ENCODE assay signal across 8 cellular contexts in the genomic region with DNA sequence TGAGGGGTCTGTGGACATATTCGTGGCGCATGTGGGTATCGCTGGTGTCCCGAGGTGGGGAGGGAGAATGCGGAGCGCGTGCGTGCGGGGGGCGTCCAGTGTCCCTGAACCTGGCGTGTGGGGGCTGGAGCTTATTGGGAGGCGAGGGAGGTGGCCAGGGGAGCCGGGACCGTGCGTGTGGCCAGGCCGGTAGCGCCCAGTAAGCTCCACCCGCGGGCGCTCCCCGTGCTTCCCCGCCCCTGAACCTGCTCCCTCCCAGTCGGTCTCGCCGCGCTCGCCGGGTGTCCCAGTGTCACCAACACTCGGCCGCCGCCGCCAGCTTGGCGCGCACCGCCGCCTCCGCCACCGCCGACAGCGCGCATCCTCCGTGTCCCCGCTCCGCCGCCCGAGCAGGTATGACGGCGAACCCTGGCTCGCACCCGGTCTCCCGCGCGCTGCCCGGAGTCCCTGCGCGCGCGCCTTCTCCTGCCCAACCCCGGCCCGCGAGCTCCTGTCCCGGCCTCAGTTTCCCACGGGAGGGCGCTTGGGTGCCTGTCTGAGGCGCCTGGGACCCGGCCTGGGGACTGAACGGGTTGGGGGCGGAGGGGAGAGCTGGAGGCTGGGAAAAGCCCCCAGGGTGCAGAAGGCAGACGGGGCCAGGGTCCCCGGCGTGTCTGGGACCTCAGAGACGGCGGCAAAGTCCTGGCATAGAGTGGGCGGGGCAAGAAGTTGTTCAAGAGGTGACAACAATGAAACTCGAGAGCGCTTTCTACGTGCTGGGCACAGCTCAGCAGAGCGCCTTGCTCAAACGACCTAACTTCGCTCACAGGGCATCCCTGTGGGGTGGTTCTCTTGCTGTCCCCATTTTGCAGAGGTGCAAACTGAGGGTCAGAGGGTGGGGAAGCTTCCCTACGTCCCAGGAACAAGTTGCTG. TPM values are rescaled to one million over a fixed set of nuclear protein-coding genes. Genes with fewer than 3 reads are reported as not detected.
DNase-seq lines count a peak whose midpoint lies in the region; ATAC-seq, FAIRE-seq and TF ChIP-seq lines count a peak whose summit lies in the region.

A gene with protein sequence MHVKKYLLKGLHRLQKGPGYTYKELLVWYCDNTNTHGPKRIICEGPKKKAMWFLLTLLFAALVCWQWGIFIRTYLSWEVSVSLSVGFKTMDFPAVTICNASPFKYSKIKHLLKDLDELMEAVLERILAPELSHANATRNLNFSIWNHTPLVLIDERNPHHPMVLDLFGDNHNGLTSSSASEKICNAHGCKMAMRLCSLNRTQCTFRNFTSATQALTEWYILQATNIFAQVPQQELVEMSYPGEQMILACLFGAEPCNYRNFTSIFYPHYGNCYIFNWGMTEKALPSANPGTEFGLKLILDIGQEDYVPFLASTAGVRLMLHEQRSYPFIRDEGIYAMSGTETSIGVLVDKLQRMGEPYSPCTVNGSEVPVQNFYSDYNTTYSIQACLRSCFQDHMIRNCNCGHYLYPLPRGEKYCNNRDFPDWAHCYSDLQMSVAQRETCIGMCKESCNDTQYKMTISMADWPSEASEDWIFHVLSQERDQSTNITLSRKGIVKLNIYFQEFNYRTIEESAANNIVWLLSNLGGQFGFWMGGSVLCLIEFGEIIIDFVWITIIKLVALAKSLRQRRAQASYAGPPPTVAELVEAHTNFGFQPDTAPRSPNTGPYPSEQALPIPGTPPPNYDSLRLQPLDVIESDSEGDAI (plus strand): TSS at position 258 of the 912 bp plus-strand sequence. CDS start 46,298 bp downstream, outside the sequence.

- H3K4me1 Mint-ChIP-seq in effector memory CD8-positive, alpha-beta T cell (ENCODE audit: low read depth in 2 of 2), result peaks cover 5 to 6% of the 10 kb centered on the region in 2 donors

- CTCF ChIA-PET in GM10248 (lab: Yijun Ruan, JAX), result interaction anchor here (1.5 to 1.9 kb wide), 3 partner anchors 9 to 133 kb away, joined by 4 to 7 read pairs (median 5); no protein-coding TSS in a partner anchor

- peaks cover 0 to 3% (median 1%) of the 10 kb centered on the region in 4 donors for H3K27me3 ChIP-seq in pancreas

- 2 to 4% methylated on average over 58 to 81 of the region's 81 CpGs for WGBS in pancreas, 2 donors

- H3K27ac Mint-ChIP-seq in effector memory CD8-positive, alpha-beta T cell, result no peak within 1 kb of the TSS

- TF ChIP-seq CTCF in GM10248 (IDR thresholded peaks at IDR 0.05; ENCODE audit: control extremely low read depth, extremely low read depth, low read depth, missing control alignments) (no peak), pancreas (IDR thresholded peaks at IDR 0.05) (no peak)

- POLR2A ChIA-PET in GM10248 (lab: Yijun Ruan, JAX), result no interaction called here

- H3K36me3 ChIP-seq in pancreas, result no peaks in the 10 kb centered on the region

- no peaks in the 10 kb centered on the region for H3K9me3 Mint-ChIP-seq in effector memory CD8-positive, alpha-beta T cell

- peak within 1 kb of the TSS in 3 of 4 donors; percentile 18 to 50 (median 21) for H3K4me3 ChIP-seq in pancreas

- intact Hi-C loops in pancreas (cut with DNase I), result no loop called here

- H3K27me3 Mint-ChIP-seq in effector memory CD8-positive, alpha-beta T cell, result peaks cover 23 to 57% of the 10 kb centered on the region in 2 donors

- H3K4me1 ChIP-seq in pancreas, result no peaks in the 10 kb centered on the region

- no peak for ATAC-seq in effector memory CD8-positive, alpha-beta T cell (replicated peaks)
- ATAC-seq in pancreas (peak; percentile 60 to 86 (median 68)), HG03097 (IDR thresholded peaks at IDR 0.05; ENCODE audit: low FRiP score, unreplicated experiment) (no peak)

- FAIRE-seq in pancreas (lab: Jason Lieb, UNC), result no peak

- H3K9me3 ChIP-seq in pancreas, result no peaks in the 10 kb centered on the region

- no peaks in the 10 kb centered on the region for H3K36me3 Mint-ChIP-seq in effector memory CD8-positive, alpha-beta T cell (ENCODE audit: insufficient read depth)

- no peak within 1 kb of the TSS for H3K27ac ChIP-seq in pancreas

- H3K4me3 Mint-ChIP-seq in effector memory CD8-positive, alpha-beta T cell, result peak within 1 kb of the TSS; percentile 2 to 6

- peak; percentile 35 for DNase-seq in GM10248 (ENCODE audit: extremely low spot score)
- DNase-seq in NCI-H1105 treated with DMSO at 0.1 percent for 48 hours (lab: John Stamatoyannopoulos, UW), result peak; percentile 16
- DNase-seq in effector memory CD8-positive, alpha-beta T cell, result no peak
- peak in 5 of 6 donors; percentile 13 to 77 (median 34) for DNase-seq in pancreas
- no peak for DNase-seq in Kasumi-1 (lab: John Stamatoyannopoulos, UW)
- DNase-seq in SK-N-DZ (ENCODE audit: low spot score), result no peak
- no peak for DNase-seq in activated CD4-positive, CD25-positive, alpha-beta regulatory T cell treated with anti-CD3 and anti-CD28 coated beads, Interleukin-2, amount 50 U/mL, for 72 hours

RNA-seq across cellular contexts. Expression of the gene that starts here (rescaled TPM):
- total RNA-seq in pancreas, result 1 to 10 TPM in 2 of 6 donors, under 1 TPM in 4; 0.47 to 2.0 (median 0.76) TPM
- 1 to 10 TPM; 1.2 to 2.3 TPM for polyA plus RNA-seq in pancreas
- polyA plus RNA-seq in SK-N-DZ (2014; cell fraction: cytosol; rRNA removed), result not detected in 2 replicates
- not detected in 2 replicates for polyA plus RNA-seq in SK-N-DZ (2014; cell fraction: nucleus; rRNA removed)

Comparison
In these comparisons a context has a peak if more than half of its experiments do, and no peak if none do; other contexts are left out.
1. DNase-seq: peak in GM10248 (single experiment), NCI-H1105 treated with DMSO at 0.1 percent for 48 hours (single experiment) and pancreas (5 of 6); none in effector memory CD8-positive, alpha-beta T cell (0 of 3), Kasumi-1 (0 of 2), SK-N-DZ (single experiment) and activated CD4-positive, CD25-positive, alpha-beta regulatory T cell treated with anti-CD3 and anti-CD28 coated beads, Interleukin-2, amount 50 U/mL, for 72 hours (single experiment).
2. ATAC-seq: peak in pancreas (4 of 4); none in effector memory CD8-positive, alpha-beta T cell (single experiment) and HG03097 (single experiment).